8 cellular contexts compared by ENCODE assay signal in genomic region chr7:73667344-73668102, GRCh38. TPM values are rescaled to one million over a fixed set of nuclear protein-coding genes. Genes with fewer than 3 reads are reported as not detected.
DNase-seq lines count a peak whose midpoint lies in the region; ATAC-seq and TF ChIP-seq lines count a peak whose summit lies in the region.

Gene VPS37D (plus strand): TSS chr7:73667831. CDS start chr7:73667959, 128 bp downstream.

- peak within 1 kb of the TSS; percentile 17 for H4K8ac ChIP-seq in neuronal stem cell (ENCODE audit: low read depth, low read length)

- no CpG with 5 or more reads among the region's 79 CpGs for WGBS in neuronal stem cell (ENCODE audit: extremely low coverage in 2 of 2, insufficient read length in 2 of 2, insufficient replicate concordance in 1 of 2), 2 donors

- peak within 1 kb of the TSS; percentile 49 for H2BK15ac ChIP-seq in neuronal stem cell (ENCODE audit: low read length)

- H3K27me3 ChIP-seq in KMS-11 (ENCODE audit: insufficient read depth, low read depth) (peaks cover 30% of the 10 kb centered on the region), neuronal stem cell (ENCODE audit: control insufficient read depth in 3 of 3, insufficient read depth in 3 of 3, low read depth in 1 of 3, low read length in 3 of 3) (peaks cover 0 to 4% (median 0%) of the 10 kb centered on the region in 3 experiments)

- peak within 1 kb of the TSS; percentile 85 for H3K23ac ChIP-seq in neuronal stem cell (ENCODE audit: low read depth, low read length, poor library complexity)

- DNase-seq in DMS79 (lab: John Stamatoyannopoulos, UW) (peak; percentile 54), RPMI8226 (peak; percentile 97), activated gamma-delta T cell (lab: John Stamatoyannopoulos, UW) (peak; percentile 93), foreskin melanocyte (peak; percentile 61), neuronal stem cell (ENCODE audit: low spot score) (peak; percentile 94), stromal cell of bone marrow (ENCODE audit: low read depth) (peak; percentile 79)

- H3K9ac ChIP-seq in KMS-11 (peak within 1 kb of the TSS; percentile 15; the same call in 1 of the 2 replicates), neuronal stem cell (ENCODE audit: low read depth, low read length, poor library complexity) (peak within 1 kb of the TSS; percentile 91)

- H3K79me1 ChIP-seq in neuronal stem cell (ENCODE audit: low read depth, low read length), result peaks cover 9% of the 10 kb centered on the region

- no peaks in the 10 kb centered on the region for H3K79me2 ChIP-seq in KMS-11 (ENCODE audit: insufficient read depth, low read depth)

- TF ChIP-seq CTCF in KMS-11 (conservative IDR thresholded peaks at IDR 0.05; ENCODE audit: low read depth, low read length), result peak; percentile 59; the same call in 1 of the 2 replicates

- H2AK5ac ChIP-seq in neuronal stem cell (ENCODE audit: low read depth, low read length), result peak within 1 kb of the TSS; percentile 94

- H4K20me1 ChIP-seq in KMS-11 (ENCODE audit: insufficient read depth), result no peaks in the 10 kb centered on the region

- H3K36me3 ChIP-seq in KMS-11 (ENCODE audit: insufficient read depth), result no peaks in the 10 kb centered on the region
- H3K36me3 ChIP-seq in neuronal stem cell (replicated peaks in 1 of 2; ENCODE audit: control insufficient read depth in 2 of 2, insufficient read depth in 2 of 2, low read length in 2 of 2), result peaks cover 7 to 13% of the 10 kb centered on the region in 2 donors

- peak; percentile 95 for ATAC-seq in GM21723 (IDR thresholded peaks at IDR 0.05; ENCODE audit: unreplicated experiment)

- peaks cover 2 to 4% of the 10 kb centered on the region in 2 donors for H3K9me3 ChIP-seq in neuronal stem cell (replicated peaks in 1 of 2; ENCODE audit: control insufficient read depth in 2 of 2, insufficient read depth in 1 of 2, low read depth in 1 of 2, low read length in 2 of 2)

- peak within 1 kb of the TSS; percentile 97 for H3K18ac ChIP-seq in neuronal stem cell (ENCODE audit: low read length)

- H3K27ac ChIP-seq in KMS-11 (no peak within 1 kb of the TSS), neuronal stem cell (replicated peaks; ENCODE audit: low read length) (peak within 1 kb of the TSS; percentile 49)

- peak within 1 kb of the TSS; percentile 61 for H2BK120ac ChIP-seq in neuronal stem cell (ENCODE audit: low read depth, low read length)

- H2AFZ ChIP-seq in KMS-11 (ENCODE audit: low read depth) (peak within 1 kb of the TSS; percentile 67), neuronal stem cell (ENCODE audit: low read length) (peak within 1 kb of the TSS; percentile 95)

- H2BK5ac ChIP-seq in neuronal stem cell (ENCODE audit: low read length), result peak within 1 kb of the TSS; percentile 87

- peaks cover 3% of the 10 kb centered on the region for H3K4me1 ChIP-seq in KMS-11 (ENCODE audit: low read depth, poor library complexity, severe bottlenecking)
- peaks cover 5 to 17% of the 10 kb centered on the region in 2 donors for H3K4me1 ChIP-seq in neuronal stem cell (ENCODE audit: control insufficient read depth in 2 of 2, insufficient read depth in 1 of 2, low read depth in 1 of 2, low read length in 2 of 2)

- H3K4me3 ChIP-seq in KMS-11 (IDR thresholded peaks at IDR 0.05; ENCODE audit: insufficient read depth, low read depth, low read length), result no peak within 1 kb of the TSS
- peak within 1 kb of the TSS; percentile 79 to 93 for H3K4me3 ChIP-seq in neuronal stem cell (ENCODE audit: low read length in 2 of 2)

- H3K4me2 ChIP-seq in KMS-11 (peak within 1 kb of the TSS; percentile 54), neuronal stem cell (ENCODE audit: insufficient read depth, low read length, poor library complexity, severe bottlenecking) (peak within 1 kb of the TSS; percentile 91)

- H3K14ac ChIP-seq in neuronal stem cell (ENCODE audit: low read length), result peak within 1 kb of the TSS; percentile 94

- peak within 1 kb of the TSS; percentile 93 for H3K4ac ChIP-seq in neuronal stem cell (ENCODE audit: low read length)

- H4K91ac ChIP-seq in neuronal stem cell (ENCODE audit: low read depth, low read length, poor library complexity), result peak within 1 kb of the TSS; percentile 7

- H2BK12ac ChIP-seq in neuronal stem cell (ENCODE audit: low read length), result no peak within 1 kb of the TSS

RNA-seq across cellular contexts. Expression of gene VPS37D, which starts in this region (rescaled TPM):
- polyA plus RNA-seq in neuronal stem cell (2013, experiment 1 of 2), result 20.6 TPM
- 19.3 TPM for polyA plus RNA-seq in neuronal stem cell (2013, experiment 2 of 2)
